ENCODE assay signal across 8 cellular contexts in the genomic region with DNA sequence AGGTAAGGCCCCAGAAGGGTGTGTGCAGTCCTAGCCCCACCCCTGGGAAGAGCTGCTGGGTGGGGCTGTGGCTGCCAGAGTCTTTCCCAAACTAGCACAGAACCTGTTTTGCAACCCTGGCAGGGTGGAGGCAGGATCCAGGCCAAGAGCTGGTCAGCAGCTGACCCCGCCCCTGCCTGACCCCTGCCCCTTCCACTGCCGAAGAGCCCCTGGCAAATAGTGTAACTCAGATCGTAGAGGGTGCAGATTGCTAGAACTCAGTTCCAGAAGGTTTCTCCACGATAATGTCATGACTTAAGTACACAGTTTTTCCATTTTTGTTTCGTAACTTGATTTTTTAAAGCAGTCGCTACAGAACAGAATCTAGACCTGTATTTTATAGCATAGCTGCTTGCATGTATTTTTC. TPM values are rescaled to one million over a fixed set of nuclear protein-coding genes. Genes with fewer than 3 reads are reported as not detected.
DNase-seq lines count a peak whose midpoint lies in the region; ATAC-seq and FAIRE-seq lines count a peak whose summit lies in the region.

No MANE protein-coding gene starts in this region.

- ATAC-seq in HG02970 (IDR thresholded peaks at IDR 0.05; ENCODE audit: low FRiP score, unreplicated experiment) = no peak
- no peak for ATAC-seq in GM18502 (IDR thresholded peaks at IDR 0.05; ENCODE audit: poor library complexity, unreplicated experiment)

- H3K9ac ChIP-seq in BLaER1 (peak overlapping the region; percentile 84), duodenal mucosa (ENCODE audit: low read depth in 1 of 2, low read length in 2 of 2) (peak overlapping the region; percentile 44 to 73)

- FAIRE-seq in frontal cortex (lab: Jason Lieb, UNC) = no peak

- no peaks in the 10 kb centered on the region for H3K27me3 ChIP-seq in BLaER1
- no peaks in the 10 kb centered on the region for H3K27me3 ChIP-seq in MG63
- no peaks in the 10 kb centered on the region for H3K27me3 ChIP-seq in duodenal mucosa (ENCODE audit: control insufficient read depth in 1 of 2, insufficient read depth in 2 of 2, low read length in 2 of 2)

- H3K27ac ChIP-seq in BLaER1 = peak overlapping the region; percentile 98
- peak overlapping the region; percentile 86 for H3K27ac ChIP-seq in duodenal mucosa (ENCODE audit: low read depth, low read length)

- peak; percentile 53 for DNase-seq in MG63
- peak; percentile 82 for DNase-seq in mucosa of gallbladder (ENCODE audit: low spot score)
- no peak for DNase-seq in frontal cortex (ENCODE audit: low spot score in 2 of 2)
- no peak for DNase-seq in H4 (ENCODE audit: low spot score)

- H3K4me3 ChIP-seq in BLaER1 (peak overlapping the region; percentile 55), MG63 (no peak overlapping the region), duodenal mucosa (ENCODE audit: low read depth in 1 of 2, low read length in 2 of 2) (peak overlapping the region; percentile 55 to 64)

- H3K9me3 ChIP-seq in BLaER1 = no peaks in the 10 kb centered on the region
- H3K9me3 ChIP-seq in MG63 = no peaks in the 10 kb centered on the region
- no peaks in the 10 kb centered on the region for H3K9me3 ChIP-seq in duodenal mucosa (ENCODE audit: control insufficient read depth in 1 of 2, low read length in 2 of 2)

- H3K36me3 ChIP-seq in BLaER1 = peaks cover 46% of the 10 kb centered on the region
- peaks cover 15% of the 10 kb centered on the region for H3K36me3 ChIP-seq in MG63
- H3K36me3 ChIP-seq in duodenal mucosa (ENCODE audit: control insufficient read depth in 1 of 2, insufficient read depth in 2 of 2, low read length in 2 of 2) = peaks cover 14 to 33% of the 10 kb centered on the region in 2 donors

- H3K4me1 ChIP-seq in BLaER1 = peaks cover 68% of the 10 kb centered on the region
- peaks cover 66 to 74% of the 10 kb centered on the region in 2 donors for H3K4me1 ChIP-seq in duodenal mucosa (ENCODE audit: control insufficient read depth in 1 of 2, insufficient read depth in 2 of 2, low read length in 2 of 2)

- peaks cover 74% of the 10 kb centered on the region for H4K20me1 ChIP-seq in BLaER1

- H3K4me2 ChIP-seq in BLaER1 = peak overlapping the region; percentile 99

RNA-seq across cellular contexts. Expression of gene PNMA1, which starts 26.7 kb away (rescaled TPM):
- total RNA-seq in MG63 (2014; rRNA removed; shearing (Covaris generic); ENCODE audit: low replicate concordance) = 22.1 and 38.5 TPM in 2 replicates
- total RNA-seq in mucosa of gallbladder (79.5 TPM), frontal cortex (70.5 TPM)
- total RNA-seq in H4 (2014; rRNA removed; shearing (Covaris generic)) = 12.9 and 14.0 TPM in 2 replicates

Comparison
In these comparisons a context has a peak if more than half of its experiments do, and no peak if none do; other contexts are left out.
1. DNase-seq: peak in MG63 (single experiment) and mucosa of gallbladder (single experiment); none in frontal cortex (0 of 2) and H4 (single experiment).